8 cellular contexts compared by ENCODE assay signal in the genomic region with DNA sequence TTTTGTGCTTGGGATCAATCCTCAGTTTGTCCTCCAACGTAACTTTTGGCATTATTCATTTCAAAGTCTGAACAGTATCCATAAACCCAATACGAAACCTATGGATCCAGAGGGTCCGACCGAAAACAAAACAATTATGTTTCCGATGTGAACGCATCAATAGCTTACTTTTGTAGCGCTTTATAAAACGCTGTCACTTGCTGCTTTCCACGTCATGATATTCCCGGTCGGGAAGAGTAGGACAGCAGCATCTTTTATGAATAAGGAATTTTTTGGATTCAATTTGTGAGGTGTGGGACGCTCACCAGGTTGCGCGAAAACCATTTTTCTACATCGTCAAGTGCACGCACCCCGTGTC.
A peak's percentile ranks its signal among the peaks of the same experiment; 100 is the strongest.
DNase-seq lines count a peak whose midpoint lies in the region; ATAC-seq and TF ChIP-seq lines count a peak whose summit lies in the region.

No MANE protein-coding gene starts in this region.

- peak overlapping the region; percentile 95 for H3K4me3 Mint-ChIP-seq in progenitor cell of endocrine pancreas (ENCODE audit: low read depth)

- no peak overlapping the region for H3K27ac ChIP-seq in esophagus (ENCODE audit: low read depth in 2 of 2, low read length in 1 of 2)

- H3K4me3 ChIP-seq in GM06990 (replicated peaks; ENCODE audit: low read depth, low read length) = peak overlapping the region; percentile 84
- H3K4me3 ChIP-seq in esophagus (ENCODE audit: low read depth in 1 of 2, low read length in 2 of 2) = peak overlapping the region; percentile 76 to 92

- DNase-seq in GM06990 (ENCODE audit: extremely low read depth, insufficient read length) = no peak
- peak; percentile 54 for DNase-seq in RKO (ENCODE audit: low spot score)
- no peak for DNase-seq in progenitor cell of endocrine pancreas (ENCODE audit: low spot score, unreplicated experiment)
- no peak for DNase-seq in activated CD4-positive, CD25-positive, alpha-beta regulatory T cell (lab: John Stamatoyannopoulos, UW)
- no peak for DNase-seq in posterior vena cava (ENCODE audit: low spot score)
- DNase-seq in DMS153 treated with DMSO at 0.1 percent for 48 hours (lab: John Stamatoyannopoulos, UW; ENCODE audit: unreplicated experiment) = no peak

- TF ChIP-seq CTCF in GM06990 (IDR thresholded peaks at IDR 0.05; ENCODE audit: insufficient read depth, low read length, poor library complexity, severe bottlenecking) (no peak), progenitor cell of endocrine pancreas (IDR thresholded peaks at IDR 0.05; ENCODE audit: unreplicated experiment) (no peak)

- WGBS in esophagus, 2 donors = 2% methylated on average over 17 of the region's 17 CpGs

- H3K4me1 ChIP-seq in esophagus (ENCODE audit: control insufficient read depth in 2 of 2, insufficient read depth in 2 of 2, low read length in 1 of 2) = no peaks in the 10 kb centered on the region

- H3K27me3 ChIP-seq in GM06990 (replicated peaks; ENCODE audit: control insufficient read depth, insufficient read depth, low read length) = no peaks in the 10 kb centered on the region
- H3K27me3 ChIP-seq in esophagus (ENCODE audit: control insufficient read depth in 1 of 2, insufficient read depth in 2 of 2, low read length in 2 of 2) = no peaks in the 10 kb centered on the region

- peak overlapping the region; percentile 98 for H3K27ac Mint-ChIP-seq in progenitor cell of endocrine pancreas

- H3K36me3 Mint-ChIP-seq in progenitor cell of endocrine pancreas (ENCODE audit: insufficient read depth) = peaks cover 4% of the 10 kb centered on the region

- H3K9me3 ChIP-seq in esophagus (ENCODE audit: control insufficient read depth in 2 of 2, insufficient read depth in 1 of 2, low read depth in 1 of 2, low read length in 1 of 2) = no peaks in the 10 kb centered on the region

- peaks cover 7% of the 10 kb centered on the region for H3K4me1 Mint-ChIP-seq in progenitor cell of endocrine pancreas (ENCODE audit: low read depth)

- peaks cover 6% of the 10 kb centered on the region for H3K9me3 Mint-ChIP-seq in progenitor cell of endocrine pancreas (ENCODE audit: low read depth)

- no peaks in the 10 kb centered on the region for H3K27me3 Mint-ChIP-seq in progenitor cell of endocrine pancreas

- H3K36me3 ChIP-seq in GM06990 (ENCODE audit: control insufficient read depth, insufficient read depth, low read length) (no peaks in the 10 kb centered on the region), esophagus (ENCODE audit: control insufficient read depth in 2 of 2, insufficient read depth in 2 of 2, low read length in 1 of 2) (no peaks in the 10 kb centered on the region)

- ATAC-seq in HG02938 (IDR thresholded peaks at IDR 0.05; ENCODE audit: unreplicated experiment) = no peak

- intact Hi-C loops in posterior vena cava (cut with DNase I) = no loop called here
